ENCODE assay signal across 1 cellular context in the genomic region with DNA sequence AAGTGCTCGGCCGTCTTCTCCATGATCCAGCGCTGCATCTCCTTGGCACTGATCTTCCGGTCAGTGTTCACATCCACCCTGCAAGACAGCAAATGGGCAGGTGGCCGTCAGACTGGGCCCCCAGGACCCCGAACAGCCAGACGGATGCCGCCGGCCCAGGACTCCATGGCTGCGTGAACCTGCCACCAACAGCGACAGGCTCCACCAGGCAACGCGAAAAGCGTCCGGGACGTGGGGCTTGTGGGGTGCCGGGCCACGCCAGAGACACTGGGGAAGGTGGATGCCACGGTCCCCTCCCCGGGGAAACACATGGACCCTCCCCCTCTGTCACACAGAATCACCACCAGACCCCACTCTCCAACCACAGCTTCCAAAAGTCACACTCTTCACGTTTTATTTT.
TF ChIP-seq lines count a peak whose summit lies in the region.

No MANE protein-coding gene starts in this region.

TF ChIP-seq in HepG2, 621 proteins besides CTCF, POLR2A, EP300 and RAD21:
- TF ChIP-seq ATF7-NPFF (CRISPR knock-in tag; IDR thresholded peaks at IDR 0.05; ENCODE audit: low read depth) (no peak), AGO2 (optimal IDR thresholded peaks at IDR 0.05; ENCODE audit: low read depth, low read length) (peak; percentile 25), RFX3 (CRISPR knock-in tag; IDR thresholded peaks at IDR 0.05) (no peak), XBP1 (CRISPR knock-in tag; IDR thresholded peaks at IDR 0.05) (no peak), FOXJ3 (CRISPR knock-in tag; IDR thresholded peaks at IDR 0.05; ENCODE audit: borderline replicate concordance) (no peak), TOPORS (CRISPR knock-in tag; IDR thresholded peaks at IDR 0.05) (no peak)
- TF ChIP-seq, protein P1, sequence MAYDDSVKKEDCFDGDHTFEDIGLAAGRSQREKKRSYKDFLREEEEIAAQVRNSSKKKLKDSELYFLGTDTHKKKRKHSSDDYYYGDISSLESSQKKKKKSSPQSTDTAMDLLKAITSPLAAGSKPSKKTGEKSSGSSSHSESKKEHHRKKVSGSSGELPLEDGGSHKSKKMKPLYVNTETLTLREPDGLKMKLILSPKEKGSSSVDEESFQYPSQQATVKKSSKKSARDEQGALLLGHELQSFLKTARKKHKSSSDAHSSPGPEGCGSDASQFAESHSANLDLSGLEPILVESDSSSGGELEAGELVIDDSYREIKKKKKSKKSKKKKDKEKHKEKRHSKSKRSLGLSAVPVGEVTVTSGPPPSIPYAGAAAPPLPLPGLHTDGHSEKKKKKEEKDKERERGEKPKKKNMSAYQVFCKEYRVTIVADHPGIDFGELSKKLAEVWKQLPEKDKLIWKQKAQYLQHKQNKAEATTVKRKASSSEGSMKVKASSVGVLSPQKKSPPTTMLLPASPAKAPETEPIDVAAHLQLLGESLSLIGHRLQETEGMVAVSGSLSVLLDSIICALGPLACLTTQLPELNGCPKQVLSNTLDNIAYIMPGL (CRISPR knock-in tag; IDR thresholded peaks at IDR 0.05; ENCODE audit: borderline replicate concordance in 1 of 2, low read depth in 1 of 2), result no peak
